8 cellular contexts compared by ENCODE assay signal in genomic region chr17:78925234-78925633, GRCh38. TPM values are rescaled to one million over a fixed set of nuclear protein-coding genes. Genes with fewer than 3 reads are reported as not detected.
DNase-seq lines count a peak whose midpoint lies in the region; ATAC-seq and TF ChIP-seq lines count a peak whose summit lies in the region.

A gene with protein sequence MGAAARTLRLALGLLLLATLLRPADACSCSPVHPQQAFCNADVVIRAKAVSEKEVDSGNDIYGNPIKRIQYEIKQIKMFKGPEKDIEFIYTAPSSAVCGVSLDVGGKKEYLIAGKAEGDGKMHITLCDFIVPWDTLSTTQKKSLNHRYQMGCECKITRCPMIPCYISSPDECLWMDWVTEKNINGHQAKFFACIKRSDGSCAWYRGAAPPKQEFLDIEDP (minus strand): TSS chr17:78925387. CDS start chr17:78925088, 299 bp downstream.

- 0% methylated on average over 25 of the region's 52 CpGs for WGBS in smooth muscle cell (ENCODE audit: low lambda C conversion rate)

- peaks cover 11% of the 10 kb centered on the region for H3K4me1 ChIP-seq in smooth muscle cell (ENCODE audit: low read depth)

- H3K27ac ChIP-seq in caudate nucleus (ENCODE audit: low read depth, low read length) (peak within 1 kb of the TSS; percentile 91), smooth muscle cell (ENCODE audit: low read depth) (peak within 1 kb of the TSS; percentile 56)

- H3K4me3 ChIP-seq in GM12875 (ENCODE audit: low read depth, low read length), result no peak within 1 kb of the TSS
- peak within 1 kb of the TSS; percentile 84 for H3K4me3 ChIP-seq in smooth muscle cell

- peak within 1 kb of the TSS; percentile 91 for H2AFZ ChIP-seq in smooth muscle cell (ENCODE audit: low read depth)

- no peak for ATAC-seq in HG02763 (IDR thresholded peaks at IDR 0.05; ENCODE audit: unreplicated experiment)
- no peak for ATAC-seq in GM18873 (IDR thresholded peaks at IDR 0.05; ENCODE audit: low FRiP score, unreplicated experiment)

- H4K20me1 ChIP-seq in smooth muscle cell (ENCODE audit: low read depth), result peaks cover 43% of the 10 kb centered on the region

- peak within 1 kb of the TSS; percentile 76 for H3K9ac ChIP-seq in smooth muscle cell (ENCODE audit: low read depth)

- DNase-seq in NCI-H2171 (lab: John Stamatoyannopoulos, UW) (peak; percentile 87), caudate nucleus (lab: John Stamatoyannopoulos, UW) (peak in 59 of 61 donors; percentile 2 to 87 (median 72)), iris pigment epithelial cell (ENCODE audit: low read depth) (peak; percentile 88), smooth muscle cell (lab: John Stamatoyannopoulos, UW; ENCODE audit: unreplicated experiment) (peak; percentile 64)
- peak; percentile 16 to 50 (median 32) for DNase-seq in activated CD4-positive, CD25-positive, alpha-beta regulatory T cell (lab: John Stamatoyannopoulos, UW)

- no peaks in the 10 kb centered on the region for H3K36me3 ChIP-seq in smooth muscle cell (ENCODE audit: low read depth)

- peak within 1 kb of the TSS; percentile 99 for H3K4me2 ChIP-seq in smooth muscle cell

- H3K9me3 ChIP-seq in smooth muscle cell (replicated peaks; ENCODE audit: low read depth), result no peaks in the 10 kb centered on the region

- TF ChIP-seq CTCF in GM12875 (IDR thresholded peaks at IDR 0.05; ENCODE audit: borderline replicate concordance, insufficient read depth, low read depth, low read length) (peak; percentile 28; the same call in 1 of the 2 replicates), smooth muscle cell (IDR thresholded peaks at IDR 0.05; ENCODE audit: borderline replicate concordance, insufficient read depth, poor library complexity, severe bottlenecking) (no peak)

- peaks cover 44% of the 10 kb centered on the region for H3K79me2 ChIP-seq in smooth muscle cell (ENCODE audit: low read depth)

- H3K27me3 ChIP-seq in smooth muscle cell (ENCODE audit: low read depth), result no peaks in the 10 kb centered on the region

- peaks cover 9% of the 10 kb centered on the region for H3F3A ChIP-seq in smooth muscle cell (ENCODE audit: low read depth)

RNA-seq across cellular contexts. Expression of the gene that starts here (rescaled TPM):
- total RNA-seq in smooth muscle cell, result 111 TPM in 2 replicates
- polyA plus RNA-seq in smooth muscle cell, result 37.8 and 40.9 TPM in 2 replicates

Comparison
In these comparisons a context has a peak if more than half of its experiments do, and no peak if none do; other contexts are left out.
1. DNase-seq: peak in every context shown above with its lines; median percentile 88 in iris pigment epithelial cell; 87 in NCI-H2171; 72 in caudate nucleus; 64 in smooth muscle cell; 32 in activated CD4-positive, CD25-positive, alpha-beta regulatory T cell.